22 cellular contexts compared by ENCODE assay signal in genomic region chr14:35220027-35220676, GRCh38.
DNase-seq lines count a peak whose midpoint lies in the region; ATAC-seq and TF ChIP-seq lines count a peak whose summit lies in the region.
"Had no signal": no experiment of that assay in that cellular context is flagged by ENCODE, and none has a peak within 500 bp of the region (broad histone marks: within the 10 kb centered on the region; RNA-seq: fewer than 3 reads in every experiment).

No MANE protein-coding gene starts in this region.

- POLR2A ChIA-PET in activated CD4-positive, alpha-beta T cell treated with anti-CD3 and anti-CD28 coated beads for 36 hours (lab: Charles Lee): no interaction called here
- POLR2A ChIA-PET in CD8-positive, alpha-beta memory T cell (lab: Charles Lee): no interaction called here
- POLR2A ChIA-PET in CD8-positive, alpha-beta T cell (lab: Charles Lee): no interaction called here
- POLR2A ChIA-PET in activated CD4-positive, alpha-beta memory T cell treated with anti-CD3 and anti-CD28 coated beads for 36 hours (lab: Charles Lee): no interaction called here

- no peaks in the 10 kb centered on the region for H3K9me3 ChIP-seq in CD8-positive, alpha-beta memory T cell (ENCODE audit: low read length)
- H3K9me3 ChIP-seq in CD8-positive, alpha-beta T cell (ENCODE audit: low read length): no peaks in the 10 kb centered on the region

- H3K36me3 Mint-ChIP-seq in activated CD4-positive, alpha-beta T cell treated with anti-CD3 and anti-CD28 coated beads for 36 hours (ENCODE audit: low read depth): peaks cover 4% of the 10 kb centered on the region
- H3K36me3 Mint-ChIP-seq in CD8-positive, alpha-beta memory T cell: peaks cover 6 to 43% (median 7%) of the 10 kb centered on the region in 3 donors
- H3K36me3 Mint-ChIP-seq in activated naive CD8-positive, alpha-beta T cell treated with anti-CD3 and anti-CD28 coated beads, Interleukin-2, amount 50 U/mL, for 24 hours (ENCODE audit: low read depth): peaks cover 8% of the 10 kb centered on the region
- H3K36me3 Mint-ChIP-seq in natural killer cell treated with Interleukin-12 subunit alpha and Interleukin-12 subunit beta and Interleukin-15 and Interleukin-18, amount 100 ng/mL, for 72 hours: peaks cover 16% of the 10 kb centered on the region
- peaks cover 32% of the 10 kb centered on the region for H3K36me3 Mint-ChIP-seq in CD8-positive, alpha-beta T cell
- H3K36me3 Mint-ChIP-seq in activated CD4-positive, alpha-beta memory T cell treated with anti-CD3 and anti-CD28 coated beads for 36 hours: peaks cover 12% of the 10 kb centered on the region

- H3K27me3 ChIP-seq in CD8-positive, alpha-beta memory T cell (ENCODE audit: insufficient read depth, low read length, poor library complexity, severe bottlenecking): no peaks in the 10 kb centered on the region
- no peaks in the 10 kb centered on the region for H3K27me3 ChIP-seq in CD8-positive, alpha-beta T cell (ENCODE audit: insufficient read depth, low read length)

- CTCF ChIA-PET in activated CD4-positive, alpha-beta T cell treated with anti-CD3 and anti-CD28 coated beads for 36 hours (lab: Charles Lee): interaction anchor here (1.7 kb wide), 1 partner anchor 191 kb away, joined by 4 read pairs; no protein-coding TSS in a partner anchor
- CTCF ChIA-PET in CD8-positive, alpha-beta memory T cell (lab: Charles Lee): no interaction called here
- CTCF ChIA-PET in CD8-positive, alpha-beta T cell (lab: Charles Lee): interaction anchor here (1.0 kb wide), 1 partner anchor 9 kb away, joined by 3 read pairs; no protein-coding TSS in a partner anchor
- CTCF ChIA-PET in activated CD4-positive, alpha-beta memory T cell treated with anti-CD3 and anti-CD28 coated beads for 36 hours (lab: Charles Lee): interaction anchor here (1.7 kb wide), 1 partner anchor 9 kb away, joined by 4 read pairs; no protein-coding TSS in a partner anchor

- H3K4me1 ChIP-seq in CD8-positive, alpha-beta memory T cell (ENCODE audit: insufficient read depth, low read length): no peaks in the 10 kb centered on the region
- H3K4me1 ChIP-seq in CD8-positive, alpha-beta T cell (ENCODE audit: insufficient read depth, low read length): no peaks in the 10 kb centered on the region

- no peaks in the 10 kb centered on the region for H3K36me3 ChIP-seq in CD8-positive, alpha-beta memory T cell (ENCODE audit: insufficient read depth, low read length)
- no peaks in the 10 kb centered on the region for H3K36me3 ChIP-seq in CD8-positive, alpha-beta T cell (ENCODE audit: insufficient read depth, low read length)

- no peak overlapping the region for H3K27ac ChIP-seq in CD8-positive, alpha-beta memory T cell (ENCODE audit: low read depth, low read length)
- H3K27ac ChIP-seq in CD8-positive, alpha-beta T cell (ENCODE audit: low read depth, low read length): no peak overlapping the region
- H3K27ac ChIP-seq: 22Rv1, C4-2B, PC-9 had no signal

- intact Hi-C loops in activated CD4-positive, alpha-beta T cell treated with anti-CD3 and anti-CD28 coated beads for 36 hours (cut with DNase I, micrococcal nuclease): loop anchor here (5.0 to 10.0 kb wide), 2 partner anchors 67 to 465 kb away; no protein-coding TSS in a partner anchor
- intact Hi-C loops in CD8-positive, alpha-beta T cell (cut with DNase I, micrococcal nuclease): no loop called here
- intact Hi-C loops in activated CD4-positive, alpha-beta memory T cell treated with anti-CD3 and anti-CD28 coated beads for 36 hours (cut with micrococcal nuclease): loop anchor here (1.0 kb wide), 1 partner anchor 16 kb away; no protein-coding TSS in a partner anchor

- ATAC-seq in activated CD4-positive, alpha-beta T cell treated with anti-CD3 and anti-CD28 coated beads for 36 hours: peak; percentile 34
- peak; percentile 28 for ATAC-seq in activated naive CD8-positive, alpha-beta T cell treated with anti-CD3 and anti-CD28 coated beads, Interleukin-2, amount 50 U/mL, for 24 hours
- ATAC-seq in natural killer cell treated with Interleukin-12 subunit alpha and Interleukin-12 subunit beta and Interleukin-15 and Interleukin-18, amount 100 ng/mL, for 72 hours: peak; percentile 57 to 70
- no peak for ATAC-seq in CD8-positive, alpha-beta T cell
- ATAC-seq: GM23338, Right ventricle myocardium inferior had no signal

- H3K4me1 Mint-ChIP-seq in activated CD4-positive, alpha-beta T cell treated with anti-CD3 and anti-CD28 coated beads for 36 hours: peaks cover 30% of the 10 kb centered on the region
- peaks cover 11 to 23% (median 19%) of the 10 kb centered on the region in 3 donors for H3K4me1 Mint-ChIP-seq in CD8-positive, alpha-beta memory T cell
- peaks cover 16% of the 10 kb centered on the region for H3K4me1 Mint-ChIP-seq in activated naive CD8-positive, alpha-beta T cell treated with anti-CD3 and anti-CD28 coated beads, Interleukin-2, amount 50 U/mL, for 24 hours
- H3K4me1 Mint-ChIP-seq in natural killer cell treated with Interleukin-12 subunit alpha and Interleukin-12 subunit beta and Interleukin-15 and Interleukin-18, amount 100 ng/mL, for 72 hours (ENCODE audit: low read depth in 2 of 2): peaks cover 41 to 45% of the 10 kb centered on the region in 2 donors
- peaks cover 9% of the 10 kb centered on the region for H3K4me1 Mint-ChIP-seq in CD8-positive, alpha-beta T cell (ENCODE audit: low read depth)
- peaks cover 39% of the 10 kb centered on the region for H3K4me1 Mint-ChIP-seq in activated CD4-positive, alpha-beta memory T cell treated with anti-CD3 and anti-CD28 coated beads for 36 hours (ENCODE audit: low read depth)
- H3K4me1 Mint-ChIP-seq: B cell had no signal

- H3K27ac Mint-ChIP-seq in activated CD4-positive, alpha-beta T cell treated with anti-CD3 and anti-CD28 coated beads for 36 hours: peak overlapping the region; percentile 1
- peak overlapping the region in 5 of 8 donors; percentile 30 to 71 (median 54) for H3K27ac Mint-ChIP-seq in CD8-positive, alpha-beta memory T cell
- peak overlapping the region; percentile 25 for H3K27ac Mint-ChIP-seq in activated naive CD8-positive, alpha-beta T cell treated with anti-CD3 and anti-CD28 coated beads, Interleukin-2, amount 50 U/mL, for 24 hours
- H3K27ac Mint-ChIP-seq in natural killer cell treated with Interleukin-12 subunit alpha and Interleukin-12 subunit beta and Interleukin-15 and Interleukin-18, amount 100 ng/mL, for 72 hours: peak overlapping the region; percentile 82 to 90
- H3K27ac Mint-ChIP-seq in CD8-positive, alpha-beta T cell: no peak overlapping the region
- no peak overlapping the region for H3K27ac Mint-ChIP-seq in activated CD4-positive, alpha-beta memory T cell treated with anti-CD3 and anti-CD28 coated beads for 36 hours
- H3K27ac Mint-ChIP-seq: B cell, GM23338, H9 had no signal

- H3K4me3 Mint-ChIP-seq in activated CD4-positive, alpha-beta T cell treated with anti-CD3 and anti-CD28 coated beads for 36 hours: no peak overlapping the region
- no peak overlapping the region for H3K4me3 Mint-ChIP-seq in CD8-positive, alpha-beta memory T cell
- no peak overlapping the region for H3K4me3 Mint-ChIP-seq in activated naive CD8-positive, alpha-beta T cell treated with anti-CD3 and anti-CD28 coated beads, Interleukin-2, amount 50 U/mL, for 24 hours
- H3K4me3 Mint-ChIP-seq in natural killer cell treated with Interleukin-12 subunit alpha and Interleukin-12 subunit beta and Interleukin-15 and Interleukin-18, amount 100 ng/mL, for 72 hours: peak overlapping the region; percentile 59
- no peak overlapping the region for H3K4me3 Mint-ChIP-seq in CD8-positive, alpha-beta T cell
- no peak overlapping the region for H3K4me3 Mint-ChIP-seq in activated CD4-positive, alpha-beta memory T cell treated with anti-CD3 and anti-CD28 coated beads for 36 hours
- H3K4me3 Mint-ChIP-seq: B cell, GM23338, H9 had no signal

- no peaks in the 10 kb centered on the region for H3K27me3 Mint-ChIP-seq in activated CD4-positive, alpha-beta T cell treated with anti-CD3 and anti-CD28 coated beads for 36 hours
- H3K27me3 Mint-ChIP-seq in CD8-positive, alpha-beta memory T cell: no peaks in the 10 kb centered on the region
- no peaks in the 10 kb centered on the region for H3K27me3 Mint-ChIP-seq in activated naive CD8-positive, alpha-beta T cell treated with anti-CD3 and anti-CD28 coated beads, Interleukin-2, amount 50 U/mL, for 24 hours
- H3K27me3 Mint-ChIP-seq in natural killer cell treated with Interleukin-12 subunit alpha and Interleukin-12 subunit beta and Interleukin-15 and Interleukin-18, amount 100 ng/mL, for 72 hours: no peaks in the 10 kb centered on the region
- no peaks in the 10 kb centered on the region for H3K27me3 Mint-ChIP-seq in CD8-positive, alpha-beta T cell (ENCODE audit: low read depth)
- no peaks in the 10 kb centered on the region for H3K27me3 Mint-ChIP-seq in activated CD4-positive, alpha-beta memory T cell treated with anti-CD3 and anti-CD28 coated beads for 36 hours
- H3K27me3 Mint-ChIP-seq: B cell had no signal

- no peaks in the 10 kb centered on the region for H3K9me3 Mint-ChIP-seq in activated CD4-positive, alpha-beta T cell treated with anti-CD3 and anti-CD28 coated beads for 36 hours (ENCODE audit: low read depth)
- H3K9me3 Mint-ChIP-seq in CD8-positive, alpha-beta memory T cell: no peaks in the 10 kb centered on the region
- no peaks in the 10 kb centered on the region for H3K9me3 Mint-ChIP-seq in activated naive CD8-positive, alpha-beta T cell treated with anti-CD3 and anti-CD28 coated beads, Interleukin-2, amount 50 U/mL, for 24 hours
- H3K9me3 Mint-ChIP-seq in natural killer cell treated with Interleukin-12 subunit alpha and Interleukin-12 subunit beta and Interleukin-15 and Interleukin-18, amount 100 ng/mL, for 72 hours: no peaks in the 10 kb centered on the region
- no peaks in the 10 kb centered on the region for H3K9me3 Mint-ChIP-seq in CD8-positive, alpha-beta T cell
- H3K9me3 Mint-ChIP-seq in activated CD4-positive, alpha-beta memory T cell treated with anti-CD3 and anti-CD28 coated beads for 36 hours: no peaks in the 10 kb centered on the region
- H3K9me3 Mint-ChIP-seq: GM23338, H9 had no signal

- H3K4me3 ChIP-seq in CD8-positive, alpha-beta memory T cell (ENCODE audit: low read length): no peak overlapping the region
- H3K4me3 ChIP-seq in CD8-positive, alpha-beta T cell (ENCODE audit: low read depth, low read length): no peak overlapping the region
- H3K4me3 ChIP-seq: GM23338, PC-9 had no signal

- TF ChIP-seq CTCF in CD8-positive, alpha-beta T cell (IDR thresholded peaks at IDR 0.05): no peak

- DNase-seq in activated CD4-positive, alpha-beta T cell treated with anti-CD3 and anti-CD28 coated beads for 36 hours: no peak
- DNase-seq in activated CD4-positive, alpha-beta T cell treated with anti-CD3 and anti-CD28 coated beads for 1 hour: no peak
- no peak for DNase-seq in CD8-positive, alpha-beta memory T cell
- DNase-seq in activated naive CD8-positive, alpha-beta T cell treated with anti-CD3 and anti-CD28 coated beads, Interleukin-2, amount 50 U/mL, for 24 hours: no peak
- no peak for DNase-seq in natural killer cell treated with Interleukin-12 subunit alpha and Interleukin-12 subunit beta and Interleukin-15 and Interleukin-18, amount 100 ng/mL, for 72 hours (ENCODE audit: low spot score)
- no peak for DNase-seq in CD8-positive, alpha-beta T cell
- no peak for DNase-seq in activated CD4-positive, alpha-beta memory T cell treated with anti-CD3 and anti-CD28 coated beads for 36 hours
- DNase-seq: Calu3, DMS79 treated with DMSO at 0.1 percent for 48 hours, GF-D8, H9, KBM-7, MM.1S, NCI-H2029, NCI-H446 treated with DMSO at 0.1 percent for 48 hours, NCI-H526, PC-9 had no signal

Comparison
In these comparisons a context has a peak if more than half of its experiments do, and no peak if none do; other contexts are left out.
1. H3K27ac Mint-ChIP-seq: peak in activated CD4-positive, alpha-beta T cell treated with anti-CD3 and anti-CD28 coated beads for 36 hours (single experiment), CD8-positive, alpha-beta memory T cell (5 of 8), activated naive CD8-positive, alpha-beta T cell treated with anti-CD3 and anti-CD28 coated beads, Interleukin-2, amount 50 U/mL, for 24 hours (single experiment) and natural killer cell treated with Interleukin-12 subunit alpha and Interleukin-12 subunit beta and Interleukin-15 and Interleukin-18, amount 100 ng/mL, for 72 hours (2 of 2); none in CD8-positive, alpha-beta T cell (single experiment) and activated CD4-positive, alpha-beta memory T cell treated with anti-CD3 and anti-CD28 coated beads for 36 hours (single experiment).
2. intact Hi-C loops: an anchor here in activated CD4-positive, alpha-beta T cell treated with anti-CD3 and anti-CD28 coated beads for 36 hours (5.0 to 10.0 kb wide) and activated CD4-positive, alpha-beta memory T cell treated with anti-CD3 and anti-CD28 coated beads for 36 hours (1.0 kb wide); none called in CD8-positive, alpha-beta T cell.